9 cellular contexts compared by ENCODE assay signal in the genomic region with DNA sequence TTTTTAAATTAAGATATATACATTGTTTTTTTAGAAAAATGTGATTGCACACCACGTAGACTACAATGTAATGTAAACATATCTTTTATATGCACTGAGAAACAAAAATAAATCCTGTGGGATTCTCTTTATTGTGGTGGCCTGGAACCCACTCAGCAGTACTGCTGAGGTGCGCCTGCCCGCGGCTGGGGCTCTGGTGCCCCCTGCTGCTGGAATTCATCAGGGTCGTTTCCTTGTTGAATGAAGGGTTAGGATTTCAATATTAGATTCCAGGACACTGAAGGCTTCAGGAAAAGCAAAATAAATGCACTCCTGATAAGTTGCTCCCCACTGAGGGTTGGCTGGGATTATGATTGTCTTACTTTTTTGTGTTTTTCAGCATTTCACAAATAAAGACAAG.
A peak's percentile ranks its signal among the peaks of the same experiment; 100 is the strongest.
DNase-seq lines count a peak whose midpoint lies in the region; ATAC-seq, FAIRE-seq and TF ChIP-seq lines count a peak whose summit lies in the region.
"Had no signal": no experiment of that assay in that cellular context is flagged by ENCODE, and none has a peak within 500 bp of the region (broad histone marks: within the 10 kb centered on the region; RNA-seq: fewer than 3 reads in every experiment).

No MANE protein-coding gene starts in this region.

- no peaks in the 10 kb centered on the region for H3K9me1 ChIP-seq in endothelial cell of umbilical vein (replicated peaks; ENCODE audit: control insufficient read depth, extremely low read depth, insufficient read depth, low read length)

- intact Hi-C loops in endothelial cell of umbilical vein (cut with micrococcal nuclease) (loop anchor here (1.0 to 10.0 kb wide), 7 partner anchors 47 to 367 kb away; no protein-coding TSS in a partner anchor), left colon (cut with DNase I, micrococcal nuclease) (loop anchor here in 1 of 2 donors (10.0 kb wide), 1 partner anchor 750 kb away; no protein-coding TSS in a partner anchor)

- no peak overlapping the region for H3K9ac ChIP-seq in endothelial cell of umbilical vein (replicated peaks; ENCODE audit: extremely low read depth, insufficient read depth, low read length)

- H3K4me2 ChIP-seq in endothelial cell of umbilical vein (ENCODE audit: insufficient read depth, low read length) = no peak overlapping the region

- TF ChIP-seq CTCF in endothelial cell of umbilical vein (IDR thresholded peaks at IDR 0.05; ENCODE audit: extremely low read depth in 1 of 2, insufficient read depth in 1 of 2, low read depth in 1 of 2, low read length in 2 of 2) = peak; percentile 60 to 71

- no peak for TF ChIP-seq POLR2A in endothelial cell of umbilical vein (IDR thresholded peaks at IDR 0.05; ENCODE audit: low read depth, low read length)

- no peaks in the 10 kb centered on the region for H3K79me2 ChIP-seq in endothelial cell of umbilical vein (ENCODE audit: control insufficient read depth, insufficient read depth, low read length)

- no peak overlapping the region for H3K27ac ChIP-seq in endothelial cell of umbilical vein (ENCODE audit: insufficient read depth, low read depth, low read length)

- peaks cover 14% of the 10 kb centered on the region for H3K4me1 ChIP-seq in endothelial cell of umbilical vein (ENCODE audit: control insufficient read depth, extremely low read depth, insufficient read depth, low read length)

- H3K9me3 ChIP-seq in endothelial cell of umbilical vein (replicated peaks; ENCODE audit: control insufficient read depth, insufficient read depth, low read length) = no peaks in the 10 kb centered on the region

- peak; percentile 71 for FAIRE-seq in endothelial cell of umbilical vein (lab: Jason Lieb, UNC)

- no TSS peak for BruUV-seq in endothelial cell of umbilical vein (replicated peaks; lab: Mats Ljungman, UMichigan)

- no peak overlapping the region for H3K4me3 ChIP-seq in endothelial cell of umbilical vein (replicated peaks in 1 of 3; ENCODE audit: insufficient read depth in 1 of 3, low read depth in 1 of 3, low read length in 3 of 3)

- ATAC-seq in GM18907 (IDR thresholded peaks at IDR 0.05; ENCODE audit: unreplicated experiment) (no peak), left colon (no peak)

- DNase-seq in activated T-cell treated with anti-CD3 and anti-CD28 coated beads, Interleukin-2, amount 50 U/mL, for 1 hour = peak; percentile 48
- no peak for DNase-seq in activated T-cell treated with anti-CD3 and anti-CD28 coated beads for 4 hours
- peak; percentile 16 for DNase-seq in RPMI8226
- DNase-seq in endothelial cell of umbilical vein (ENCODE audit: low read depth, low spot score) = peak; percentile 45
- peak; percentile 15 to 31 for DNase-seq in stimulated activated CD4-positive, alpha-beta T cell treated with anti-CD3 and anti-CD28 coated beads, Interleukin-4, amount 100 ng/mL, for 48 hours (ENCODE audit: low read depth in 2 of 2)
- DNase-seq in left colon = no peak
- no peak for DNase-seq in cerebellum (ENCODE audit: low spot score)
- DNase-seq: DMS79 treated with DMSO at 0.1 percent for 48 hours had no signal

- H3K36me3 ChIP-seq in endothelial cell of umbilical vein (ENCODE audit: control insufficient read depth in 2 of 2, extremely low read depth in 1 of 2, insufficient read depth in 2 of 2, low read length in 2 of 2) = no peaks in the 10 kb centered on the region

- dilution Hi-C loops in endothelial cell of umbilical vein (cut with MboI; ENCODE audit: extremely low pct_ligation_motif_present, low sequenced_read_pairs) = no loop called here

- H4K20me1 ChIP-seq in endothelial cell of umbilical vein (replicated peaks; ENCODE audit: control insufficient read depth, extremely low read depth, insufficient read depth, low read length) = no peaks in the 10 kb centered on the region

- POLR2A ChIA-PET in endothelial cell of umbilical vein (lab: Charles Lee) = no interaction called here

- H3K27me3 ChIP-seq in endothelial cell of umbilical vein (ENCODE audit: control insufficient read depth in 2 of 2, insufficient read depth in 2 of 2, low read length in 2 of 2) = peaks cover 0 to 4% of the 10 kb centered on the region in 2 experiments

- no peak overlapping the region for H2AFZ ChIP-seq in endothelial cell of umbilical vein (ENCODE audit: low read depth, low read length)

- CTCF ChIA-PET in endothelial cell of umbilical vein (lab: Charles Lee) = interaction anchor here (1.3 to 6.3 kb wide), 4 partner anchors 11 to 226 kb away, joined by 3 to 42 read pairs (median 8); no protein-coding TSS in a partner anchor

TF ChIP-seq in endothelial cell of umbilical vein, 7 proteins besides CTCF, POLR2A, EP300 and RAD21:
- TF ChIP-seq, protein P1, sequence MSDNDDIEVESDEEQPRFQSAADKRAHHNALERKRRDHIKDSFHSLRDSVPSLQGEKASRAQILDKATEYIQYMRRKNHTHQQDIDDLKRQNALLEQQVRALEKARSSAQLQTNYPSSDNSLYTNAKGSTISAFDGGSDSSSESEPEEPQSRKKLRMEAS (IDR thresholded peaks at IDR 0.05; ENCODE audit: insufficient read depth, insufficient read length) = no peak
- TF ChIP-seq POLR2AphosphoS5 (IDR thresholded peaks at IDR 0.05; ENCODE audit: insufficient read depth, low read depth, low read length) = no peak
- no peak for TF ChIP-seq EZH2 (IDR thresholded peaks at IDR 0.05; ENCODE audit: borderline replicate concordance, low read depth, low read length, severe bottlenecking)
- no peak for TF ChIP-seq GATA2 (IDR thresholded peaks at IDR 0.05; ENCODE audit: insufficient read depth, insufficient read length, low read depth, low read length)
- no peak for TF ChIP-seq JUN (IDR thresholded peaks at IDR 0.05; ENCODE audit: borderline replicate concordance, insufficient read depth, insufficient read length, low read depth)
- TF ChIP-seq FOS (IDR thresholded peaks at IDR 0.05; ENCODE audit: borderline replicate concordance, insufficient read depth, low read length) = no peak
- TF ChIP-seq MYC (IDR thresholded peaks at IDR 0.05; ENCODE audit: low read depth, low read length) = no peak

Comparison
In these comparisons a context has a peak if more than half of its experiments do, and no peak if none do; other contexts are left out.
1. DNase-seq: peak in activated T-cell treated with anti-CD3 and anti-CD28 coated beads, Interleukin-2, amount 50 U/mL, for 1 hour (single experiment), RPMI8226 (single experiment), endothelial cell of umbilical vein (single experiment) and stimulated activated CD4-positive, alpha-beta T cell treated with anti-CD3 and anti-CD28 coated beads, Interleukin-4, amount 100 ng/mL, for 48 hours (2 of 2); none in activated T-cell treated with anti-CD3 and anti-CD28 coated beads for 4 hours (single experiment), left colon (0 of 2) and cerebellum (single experiment).